In the genomic region with DNA sequence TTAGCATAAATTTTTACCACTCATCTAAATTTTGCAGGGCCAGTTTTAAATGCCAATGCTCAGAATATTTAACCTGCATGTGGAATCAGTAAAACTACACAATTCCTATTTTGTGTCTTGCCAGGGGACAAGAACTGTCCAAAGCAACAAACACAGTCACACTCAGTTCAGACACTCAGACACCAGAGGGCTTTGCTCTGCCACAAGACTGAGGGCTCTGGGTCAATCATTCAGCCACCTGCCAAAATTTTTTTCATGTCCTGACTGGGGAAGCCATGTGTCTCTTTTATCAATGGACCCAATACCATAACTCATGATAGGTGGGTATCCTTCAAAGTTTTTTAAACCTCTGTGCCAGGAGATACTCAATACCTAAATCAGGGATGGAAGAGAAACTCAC, we compare ENCODE assay signal across 22 cellular contexts.
DNase-seq lines count a peak whose midpoint lies in the region; ATAC-seq, FAIRE-seq and TF ChIP-seq lines count a peak whose summit lies in the region.
"Had no signal": no experiment of that assay in that cellular context is flagged by ENCODE, and none has a peak within 500 bp of the region (broad histone marks: within the 10 kb centered on the region; RNA-seq: fewer than 3 reads in every experiment).

No MANE protein-coding gene starts in this region.

- no peak overlapping the region for H3K4me3 ChIP-seq in H1 (ENCODE audit: extremely low read depth in 1 of 4, insufficient read depth in 2 of 4, low read depth in 3 of 4, low read length in 4 of 4)
- H3K4me3 ChIP-seq: adrenal gland, cardiac muscle cell, gastroesophageal sphincter, GM23248, left lung had no signal

- POLR2A ChIA-PET in H1 (lab: Charles Lee; ENCODE audit: partially characterized antibody) = no interaction called here

- no peak overlapping the region for H2AFZ ChIP-seq in H1 (ENCODE audit: low read length)
- H2AFZ ChIP-seq: GM23248 had no signal

- no peak overlapping the region for H3K56ac ChIP-seq in H1 (replicated peaks; ENCODE audit: insufficient read length, low read depth, low read length)

- H2BK20ac ChIP-seq in H1 (ENCODE audit: low read length) = no peak overlapping the region

- no peak overlapping the region for H4K5ac ChIP-seq in H1 (ENCODE audit: insufficient read length, low read depth, low read length)

- no peaks in the 10 kb centered on the region for H3K79me2 ChIP-seq in H1 (ENCODE audit: control insufficient read depth in 1 of 2, insufficient read depth in 2 of 2, low read length in 2 of 2)

- no peaks in the 10 kb centered on the region for H3K23me2 ChIP-seq in H1 (ENCODE audit: low read depth, low read length)

- no peaks in the 10 kb centered on the region for H3K9me3 ChIP-seq in H1 (ENCODE audit: insufficient read depth in 2 of 2, low read depth in 1 of 2, low read length in 1 of 2)
- H3K9me3 ChIP-seq: adrenal gland, gastroesophageal sphincter, left lung had no signal

- peaks cover 4% of the 10 kb centered on the region for H3K4me1 Mint-ChIP-seq in type B pancreatic cell (ENCODE audit: unreplicated experiment)

- no peaks in the 10 kb centered on the region for H3K36me3 Mint-ChIP-seq in type B pancreatic cell

- no peaks in the 10 kb centered on the region for H3K27me3 Mint-ChIP-seq in type B pancreatic cell

- peak overlapping the region; percentile 9; the same call in 1 of the 2 replicates for H2BK15ac ChIP-seq in H1 (ENCODE audit: low read length)

- no peak overlapping the region for H2BK12ac ChIP-seq in H1 (ENCODE audit: low read depth, low read length)

- DNase-seq in H1 (ENCODE audit: low read depth in 1 of 2, low spot score in 2 of 2) (no peak), type B pancreatic cell (ENCODE audit: extremely low spot score, unreplicated experiment) (no peak), AML-193 (lab: John Stamatoyannopoulos, UW) (no peak), NCI-H1417 treated with DMSO at 0.1 percent for 48 hours (lab: John Stamatoyannopoulos, UW) (no peak), amygdala (lab: John Stamatoyannopoulos, UW) (no peak)
- DNase-seq: activated CD4-positive, alpha-beta T cell treated with anti-CD3 and anti-CD28 coated beads for 4 hours; activated gamma-delta T cell; adrenal gland; COR-L47; dermis blood vessel endothelial cell; left lung; NCI-H1436; RPMI8226 had no signal

- no peak for TF ChIP-seq RAD21 in H1 (IDR thresholded peaks at IDR 0.05 in 1 of 2, conservative IDR thresholded peaks at IDR 0.05 in 1 of 2; ENCODE audit: low read depth in 2 of 2, low read length in 2 of 2)

- no peak overlapping the region for H3K23ac ChIP-seq in H1 (ENCODE audit: insufficient read length)

- H4K8ac ChIP-seq in H1 (ENCODE audit: extremely low read depth, insufficient read depth, low read length) = no peak overlapping the region

- no peak overlapping the region for H3K14ac ChIP-seq in H1 (ENCODE audit: insufficient read length)

- H3K27ac Mint-ChIP-seq in type B pancreatic cell = no peak overlapping the region

- no peaks in the 10 kb centered on the region for H3K27me3 ChIP-seq in H1 (replicated peaks in 1 of 4; ENCODE audit: control insufficient read depth in 3 of 4, extremely low read depth in 1 of 4, insufficient read depth in 3 of 4, low read length in 3 of 4)
- H3K27me3 ChIP-seq: adrenal gland, gastroesophageal sphincter, left lung had no signal

- ATAC-seq in GM18861 (IDR thresholded peaks at IDR 0.05; ENCODE audit: unreplicated experiment) = peak; percentile 79
- peak; percentile 50 for ATAC-seq in GM21447 (IDR thresholded peaks at IDR 0.05; ENCODE audit: unreplicated experiment)
- peak; percentile 65 for ATAC-seq in HG03108 (IDR thresholded peaks at IDR 0.05; ENCODE audit: unreplicated experiment)
- ATAC-seq: gastroesophageal sphincter, left lung had no signal

- no peaks in the 10 kb centered on the region for H3K79me1 ChIP-seq in H1 (ENCODE audit: low read depth, low read length)

- no peak overlapping the region for H3K9ac ChIP-seq in H1 (replicated peaks in 1 of 4; ENCODE audit: extremely low read depth in 1 of 4, low read depth in 3 of 4, low read length in 3 of 4)
- H3K9ac ChIP-seq: GM23248 had no signal

- H3K4me3 Mint-ChIP-seq in type B pancreatic cell = no peak overlapping the region

- TF ChIP-seq POLR2A in H1 (IDR thresholded peaks at IDR 0.05; ENCODE audit: control extremely low read depth in 1 of 2, low read depth in 2 of 2, low read length in 2 of 2) = no peak

- no peak overlapping the region for H2BK5ac ChIP-seq in H1 (ENCODE audit: low read depth, low read length)

- H4K20me1 ChIP-seq in H1 (replicated peaks in 1 of 2; ENCODE audit: control insufficient read depth in 1 of 2, insufficient read depth in 2 of 2, low read length in 2 of 2) = no peaks in the 10 kb centered on the region

- H2BK120ac ChIP-seq in H1 (replicated peaks; ENCODE audit: low read depth, low read length) = no peak overlapping the region

- CTCF ChIA-PET in H1 (lab: Charles Lee; ENCODE audit: partially characterized antibody) = no interaction called here

- H3K27ac ChIP-seq in H1 (ENCODE audit: low read depth, low read length) = no peak overlapping the region
- H3K27ac ChIP-seq: adrenal gland, cardiac muscle cell, epithelial cell of prostate, gastroesophageal sphincter, GM23248, left lung had no signal

- H3K4me1 ChIP-seq in H1 (replicated peaks in 1 of 4; ENCODE audit: control insufficient read depth in 3 of 4, insufficient read depth in 4 of 4, low read length in 3 of 4) = no peaks in the 10 kb centered on the region
- H3K4me1 ChIP-seq: adrenal gland, gastroesophageal sphincter, left lung had no signal

- no peak for FAIRE-seq in H1 (lab: Jason Lieb, UNC)
- FAIRE-seq: GM12891, TTC549 had no signal

- TF ChIP-seq CTCF in H1 (IDR thresholded peaks at IDR 0.05; ENCODE audit: control extremely low read depth in 1 of 3, insufficient read depth in 1 of 3, low read depth in 1 of 3, low read length in 3 of 3) (no peak), type B pancreatic cell (conservative IDR thresholded peaks at IDR 0.05) (no peak)

- H4K91ac ChIP-seq in H1 (replicated peaks; ENCODE audit: insufficient read length, low read length) = no peak overlapping the region

- no peak for TF ChIP-seq EP300 in H1 (IDR thresholded peaks at IDR 0.05; ENCODE audit: borderline replicate concordance in 1 of 2, low read depth in 2 of 2, low read length in 2 of 2)

- no peak overlapping the region for H2AK5ac ChIP-seq in H1 (ENCODE audit: low read depth, low read length)

- H3K4me2 ChIP-seq in H1 (ENCODE audit: insufficient read depth in 1 of 2, low read depth in 2 of 2, low read length in 2 of 2) = no peak overlapping the region

- peaks cover 4% of the 10 kb centered on the region for H3K9me3 Mint-ChIP-seq in type B pancreatic cell

- no peak overlapping the region for H3K4ac ChIP-seq in H1 (replicated peaks; ENCODE audit: insufficient read length, low read depth, low read length)

- no peaks in the 10 kb centered on the region for H3K36me3 ChIP-seq in H1 (ENCODE audit: control insufficient read depth in 2 of 4, insufficient read depth in 4 of 4, low read length in 3 of 4)
- H3K36me3 ChIP-seq: adrenal gland, cardiac muscle cell, gastroesophageal sphincter, left lung had no signal

- H3K18ac ChIP-seq in H1 (ENCODE audit: extremely low read depth, low read length) = no peak overlapping the region

TF ChIP-seq in H1, 55 proteins besides CTCF, POLR2A, EP300 and RAD21:
- TF ChIP-seq NANOG (IDR thresholded peaks at IDR 0.05; ENCODE audit: insufficient read depth, low read depth, low read length, poor library complexity, severe bottlenecking) (no peak), BACH1 (IDR thresholded peaks at IDR 0.05; ENCODE audit: low read length) (no peak), SAP30 (IDR thresholded peaks at IDR 0.05; ENCODE audit: insufficient read depth, insufficient replicate concordance, low read length) (no peak)
- TF ChIP-seq, protein P1, sequence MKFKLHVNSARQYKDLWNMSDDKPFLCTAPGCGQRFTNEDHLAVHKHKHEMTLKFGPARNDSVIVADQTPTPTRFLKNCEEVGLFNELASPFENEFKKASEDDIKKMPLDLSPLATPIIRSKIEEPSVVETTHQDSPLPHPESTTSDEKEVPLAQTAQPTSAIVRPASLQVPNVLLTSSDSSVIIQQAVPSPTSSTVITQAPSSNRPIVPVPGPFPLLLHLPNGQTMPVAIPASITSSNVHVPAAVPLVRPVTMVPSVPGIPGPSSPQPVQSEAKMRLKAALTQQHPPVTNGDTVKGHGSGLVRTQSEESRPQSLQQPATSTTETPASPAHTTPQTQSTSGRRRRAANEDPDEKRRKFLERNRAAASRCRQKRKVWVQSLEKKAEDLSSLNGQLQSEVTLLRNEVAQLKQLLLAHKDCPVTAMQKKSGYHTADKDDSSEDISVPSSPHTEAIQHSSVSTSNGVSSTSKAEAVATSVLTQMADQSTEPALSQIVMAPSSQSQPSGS (IDR thresholded peaks at IDR 0.05; ENCODE audit: low read length) = no peak
